In the genomic region with DNA sequence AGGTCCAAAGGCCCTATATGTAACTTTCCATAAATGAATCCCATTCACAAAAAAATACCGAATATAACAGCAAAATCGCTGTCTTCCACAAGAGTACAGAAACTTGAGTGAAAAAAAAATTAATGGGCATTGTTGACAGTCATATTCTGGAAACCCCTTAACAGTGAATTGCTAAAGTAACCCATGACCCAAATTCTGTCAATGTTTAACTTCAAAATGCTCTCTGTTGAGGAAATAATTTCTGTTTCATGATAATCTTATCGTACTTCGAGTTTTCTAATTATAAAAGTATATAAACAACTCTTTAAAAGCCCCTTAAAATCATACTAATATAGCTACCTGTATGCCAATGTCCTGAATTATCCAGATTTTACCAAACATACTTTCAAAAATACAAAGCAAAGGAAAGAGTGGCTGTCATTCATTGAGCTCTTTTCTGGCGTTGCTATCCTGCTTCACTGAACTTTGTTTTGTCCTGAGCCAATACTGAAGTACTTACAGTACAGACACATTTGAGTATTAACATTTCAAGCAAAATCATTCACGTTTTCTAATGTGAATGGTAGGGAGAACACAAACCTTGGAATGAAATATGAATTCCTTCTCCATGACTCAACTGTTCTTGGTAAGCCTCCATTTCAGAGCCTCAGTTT, we compare ENCODE assay signal across 22 cellular contexts. TPM values are rescaled to one million over a fixed set of nuclear protein-coding genes. Genes with fewer than 3 reads are reported as not detected.
DNase-seq lines count a peak whose midpoint lies in the region; ATAC-seq, FAIRE-seq and TF ChIP-seq lines count a peak whose summit lies in the region.
"Had no signal": no experiment of that assay in that cellular context is flagged by ENCODE, and none has a peak within 500 bp of the region (broad histone marks: within the 10 kb centered on the region; RNA-seq: fewer than 3 reads in every experiment).

No MANE protein-coding gene starts in this region.

- no peaks in the 10 kb centered on the region for H3K9me2 ChIP-seq in hepatocyte (replicated peaks; ENCODE audit: insufficient read depth)

- H3K79me2 ChIP-seq in hepatocyte, result no peaks in the 10 kb centered on the region

- no peaks in the 10 kb centered on the region for H3K4me1 ChIP-seq in hepatocyte (ENCODE audit: insufficient read depth)
- H3K4me1 ChIP-seq in left lung, result no peaks in the 10 kb centered on the region
- no peaks in the 10 kb centered on the region for H3K4me1 ChIP-seq in small intestine (ENCODE audit: control insufficient read depth in 2 of 2, insufficient read depth in 1 of 2, low read depth in 1 of 2, low read length in 1 of 2)
- H3K4me1 ChIP-seq in vagina, result no peaks in the 10 kb centered on the region

- intact Hi-C loops in left lung (cut with DNase I) (no loop called here), vagina (cut with DNase I) (no loop called here)

- DNase-seq in HT-29 (ENCODE audit: low spot score) (peak; percentile 7), hepatocyte (ENCODE audit: low spot score) (no peak), left lung (no peak), small intestine (peak; percentile 50), NCI-H1105 (lab: John Stamatoyannopoulos, UW) (no peak), amygdala (lab: John Stamatoyannopoulos, UW) (no peak), vagina (ENCODE audit: extremely low spot score in 2 of 2) (no peak)
- DNase-seq: DMS 273 treated with DMSO at 0.1 percent for 48 hours, DND-41, HCEC 1CT, NCI-H146, NCI-H510A treated with DMSO at 0.1 percent for 48 hours, NCI-H82, OCI-M1, SHP77 had no signal

- H3K4me2 ChIP-seq in hepatocyte, result no peak overlapping the region
- H3K4me2 ChIP-seq: GM23338 had no signal

- TF ChIP-seq CTCF in hepatocyte (IDR thresholded peaks at IDR 0.05; ENCODE audit: poor library complexity) (no peak), left lung (IDR thresholded peaks at IDR 0.05) (no peak), vagina (IDR thresholded peaks at IDR 0.05) (no peak)

- H3K27me3 ChIP-seq in hepatocyte, result no peaks in the 10 kb centered on the region
- peaks cover 0 to 9% of the 10 kb centered on the region in 2 donors for H3K27me3 ChIP-seq in left lung
- H3K27me3 ChIP-seq in small intestine (ENCODE audit: control insufficient read depth in 2 of 2, insufficient read depth in 2 of 2, low read length in 2 of 2), result no peaks in the 10 kb centered on the region
- H3K27me3 ChIP-seq in vagina, result no peaks in the 10 kb centered on the region

- H3K9me3 ChIP-seq in hepatocyte (ENCODE audit: low read depth) (no peaks in the 10 kb centered on the region), left lung (no peaks in the 10 kb centered on the region), small intestine (ENCODE audit: control insufficient read depth, low read depth) (no peaks in the 10 kb centered on the region), vagina (no peaks in the 10 kb centered on the region)

- H3K36me3 ChIP-seq in hepatocyte (replicated peaks; ENCODE audit: insufficient read depth, low read depth) (no peaks in the 10 kb centered on the region), left lung (no peaks in the 10 kb centered on the region), small intestine (ENCODE audit: control insufficient read depth in 2 of 2, insufficient read depth in 2 of 2, low read length in 2 of 2) (no peaks in the 10 kb centered on the region), vagina (no peaks in the 10 kb centered on the region)

- WGBS in hepatocyte (ENCODE audit: low lambda C conversion rate, missing lambda C conversion rate), result 49% methylated on average over 6 of the region's 6 CpGs
- WGBS in small intestine, 3 donors, result 3 to 54% (median 18%) methylated on average over 6 of the region's 6 CpGs

- ATAC-seq in left lung, result peak; percentile 53
- ATAC-seq: GM23338 had no signal

- peak; percentile 89 for FAIRE-seq in small intestine (lab: Jason Lieb, UNC)
- FAIRE-seq: G401.6, GM19239 had no signal

- TF ChIP-seq POLR2A in vagina (IDR thresholded peaks at IDR 0.05), result no peak

- H4K20me1 ChIP-seq in hepatocyte (ENCODE audit: insufficient read depth, poor library complexity, severe bottlenecking), result no peaks in the 10 kb centered on the region

- peak overlapping the region; percentile 53 for H3K27ac ChIP-seq in hepatocyte
- H3K27ac ChIP-seq in left lung, result no peak overlapping the region
- H3K27ac ChIP-seq in small intestine (ENCODE audit: low read depth in 1 of 2, low read length in 1 of 2), result no peak overlapping the region
- H3K27ac ChIP-seq in vagina, result no peak overlapping the region
- H3K27ac ChIP-seq: SK-N-MC had no signal

- H3K4me3 ChIP-seq in hepatocyte (no peak overlapping the region), left lung (no peak overlapping the region), small intestine (ENCODE audit: low read depth in 1 of 2, low read length in 2 of 2) (no peak overlapping the region), vagina (no peak overlapping the region)
- H3K4me3 ChIP-seq: GM23338, SK-N-MC had no signal

- H2AFZ ChIP-seq in hepatocyte, result no peak overlapping the region
- H2AFZ ChIP-seq: GM23338 had no signal

RNA-seq across cellular contexts. Expression of gene XAGE3, which starts 2.4 kb away (rescaled TPM):
- not detected in 2 replicates for total RNA-seq in HT-29 (2014; rRNA removed; shearing (Covaris generic))
- not detected in 2 replicates for total RNA-seq in hepatocyte
- polyA plus RNA-seq in hepatocyte, result 0.34 TPM in 1 of 2 replicates, not detected in the other
- total RNA-seq in left lung, result not detected
- polyA plus RNA-seq in small intestine, result not detected
- not detected for total RNA-seq in vagina
- total RNA-seq: GM23338, MCF 10A, RPMI7951 had no signal
- polyA plus RNA-seq: CD14-positive monocyte, GM23338 had no signal

RNA-seq across cellular contexts. Expression of gene FAM156B, which starts 31.7 kb away (rescaled TPM):
- total RNA-seq in HT-29 (2014; rRNA removed; shearing (Covaris generic)), result 28.7 and 36.4 TPM in 2 replicates
- total RNA-seq in hepatocyte (15.3 and 20.1 TPM in 2 replicates), left lung (10 to 100 TPM; 11.2 to 11.4 TPM), vagina (18.7 TPM)
- polyA plus RNA-seq in hepatocyte (25.6 and 28.2 TPM in 2 replicates), small intestine (10 to 100 TPM; 22.8 to 59.9 (median 43.5) TPM)

RNA-seq across cellular contexts. Expression of gene XAGE5, which starts 54.4 kb away (rescaled TPM):
- not detected in 2 replicates for total RNA-seq in HT-29 (2014; rRNA removed; shearing (Covaris generic))
- total RNA-seq in hepatocyte (not detected in 2 replicates), left lung (not detected), vagina (not detected)
- polyA plus RNA-seq in hepatocyte (not detected in 2 replicates), small intestine (not detected)
- total RNA-seq: GM23338, MCF 10A, RPMI7951 had no signal
- polyA plus RNA-seq: CD14-positive monocyte, GM23338 had no signal

Comparison
In these comparisons a context has a peak if more than half of its experiments do, and no peak if none do; other contexts are left out.
1. DNase-seq: peak in HT-29 (single experiment) and small intestine (single experiment); none in hepatocyte (single experiment), left lung (0 of 2), NCI-H1105 (single experiment), amygdala (0 of 56) and vagina (0 of 2).